27 cellular contexts compared by ENCODE assay signal in the genomic region with DNA sequence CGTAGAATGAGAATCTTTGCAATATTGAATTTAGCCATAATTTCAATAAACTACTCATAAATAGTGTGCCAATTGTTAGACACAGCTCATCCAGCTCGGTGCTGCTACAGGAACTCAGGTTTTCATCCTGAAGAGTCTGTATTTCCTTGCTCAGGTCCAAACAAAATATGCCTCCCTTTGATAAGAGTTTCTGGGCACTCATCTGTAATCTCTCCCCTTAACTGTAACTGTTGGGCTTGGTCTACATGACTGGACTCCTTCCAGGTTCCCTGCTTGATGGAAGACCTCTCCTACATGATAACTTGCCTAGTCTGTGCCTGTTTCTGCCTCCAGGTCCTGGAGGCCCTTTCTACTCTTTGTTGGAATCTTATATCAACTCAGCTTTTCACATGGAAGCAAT.
"Had no signal": no experiment of that assay in that cellular context is flagged by ENCODE, and none has a peak within 500 bp of the region (broad histone marks: within the 10 kb centered on the region; RNA-seq: fewer than 3 reads in every experiment).

No MANE protein-coding gene starts in this region.

- H3K4me3 Mint-ChIP-seq: endodermal cell; mesothelial cell of epicardium; naive B cell; natural killer cell treated with Interleukin-12 subunit alpha and Interleukin-12 subunit beta and Interleukin-15 and Interleukin-18, amount 100 ng/mL, for 72 hours; neural crest cell; stimulated activated naive B cell treated with anti-CD40 and anti-IgM and Interleukin-4, amounts not matched to agents 10 μg/mL and 1 μg/mL and 100 μg/mL, for 72 hours; stimulated activated naive CD8-positive, alpha-beta T cell treated with anti-CD3 and anti-CD28 coated beads, Interleukin-15, Interleukin-2, amounts not matched to agents 100 ng/mL and 50 ng/mL, for 24 hours had no signal

- H3K27me3 Mint-ChIP-seq: natural killer cell treated with Interleukin-12 subunit alpha and Interleukin-12 subunit beta and Interleukin-15 and Interleukin-18, amount 100 ng/mL, for 72 hours had no signal

- H3K4me1 ChIP-seq: gastrocnemius medialis, pancreas, right lobe of liver, tibial nerve, upper lobe of left lung had no signal

- FAIRE-seq: keratinocyte, pancreas, small intestine, urothelium cell line had no signal

- ATAC-seq: esophagus mucosa; gastrocnemius medialis; left lobe of liver; mucosa of descending colon; natural killer cell treated with Interleukin-12 subunit alpha and Interleukin-12 subunit beta and Interleukin-15 and Interleukin-18, amount 100 ng/mL, for 72 hours; pancreas; right lobe of liver; stimulated activated naive B cell treated with anti-CD40 and anti-IgM and Interleukin-4, amounts not matched to agents 10 μg/mL and 1 μg/mL and 100 μg/mL, for 72 hours had no signal

- H3K4me1 Mint-ChIP-seq: mesothelial cell of epicardium; naive B cell; neural crest cell; stimulated activated naive B cell treated with anti-CD40 and anti-IgM and Interleukin-4, amounts not matched to agents 10 μg/mL and 1 μg/mL and 100 μg/mL, for 72 hours had no signal

- H3K9me3 Mint-ChIP-seq: endodermal cell; mesothelial cell of epicardium; natural killer cell treated with Interleukin-12 subunit alpha and Interleukin-12 subunit beta and Interleukin-15 and Interleukin-18, amount 100 ng/mL, for 72 hours; neural crest cell; stimulated activated naive B cell treated with anti-CD40 and anti-IgM and Interleukin-4, amounts not matched to agents 10 μg/mL and 1 μg/mL and 100 μg/mL, for 72 hours; stimulated activated naive CD8-positive, alpha-beta T cell treated with anti-CD3 and anti-CD28 coated beads, Interleukin-15, Interleukin-2, amounts not matched to agents 100 ng/mL and 50 ng/mL, for 24 hours had no signal

- H3K27ac ChIP-seq: epithelial cell of prostate, gastrocnemius medialis, neutrophil, pancreas, right lobe of liver, thoracic aorta, tibial nerve, upper lobe of left lung had no signal

- H3K27ac Mint-ChIP-seq: endodermal cell; mesothelial cell of epicardium; naive B cell; natural killer cell treated with Interleukin-12 subunit alpha and Interleukin-12 subunit beta and Interleukin-15 and Interleukin-18, amount 100 ng/mL, for 72 hours; stimulated activated naive B cell treated with anti-CD40 and anti-IgM and Interleukin-4, amounts not matched to agents 10 μg/mL and 1 μg/mL and 100 μg/mL, for 72 hours; stimulated activated naive CD8-positive, alpha-beta T cell treated with anti-CD3 and anti-CD28 coated beads, Interleukin-15, Interleukin-2, amounts not matched to agents 100 ng/mL and 50 ng/mL, for 24 hours had no signal

- DNase-seq: cortex of kidney; endodermal cell; foreskin fibroblast; gastrocnemius medialis; head of caudate nucleus; mesenchymal stem cell; mucosa of descending colon; naive B cell; pancreas; right lobe of liver; small intestine; stimulated activated CD4-positive, alpha-beta T cell treated with anti-CD3 and anti-CD28 coated beads, Interleukin-15, amount 100 ng/mL, for 24 hours; stimulated activated CD4-positive, alpha-beta T cell treated with anti-CD3 and anti-CD28 coated beads, Interleukin-2, amount 100 ng/mL, for 48 hours; stimulated activated naive B cell treated with anti-CD40 and anti-IgM and Interleukin-4, amounts not matched to agents 10 μg/mL and 1 μg/mL and 100 μg/mL, for 72 hours; upper lobe of left lung had no signal

- H3K36me3 ChIP-seq: gastrocnemius medialis, neutrophil, pancreas, right lobe of liver, thoracic aorta, tibial nerve, upper lobe of left lung had no signal

- H3K36me3 Mint-ChIP-seq: mesothelial cell of epicardium; naive B cell; natural killer cell treated with Interleukin-12 subunit alpha and Interleukin-12 subunit beta and Interleukin-15 and Interleukin-18, amount 100 ng/mL, for 72 hours; stimulated activated naive B cell treated with anti-CD40 and anti-IgM and Interleukin-4, amounts not matched to agents 10 μg/mL and 1 μg/mL and 100 μg/mL, for 72 hours had no signal

- H3K9me3 ChIP-seq: gastrocnemius medialis, mucosa of descending colon, neutrophil, pancreas, right lobe of liver, thoracic aorta, tibial nerve, upper lobe of left lung had no signal

- H3K27me3 ChIP-seq: gastrocnemius medialis, pancreas, right lobe of liver, tibial nerve, upper lobe of left lung had no signal

- H3K4me3 ChIP-seq: gastrocnemius medialis, mucosa of descending colon, pancreas, right lobe of liver, thoracic aorta, tibial nerve, upper lobe of left lung had no signal
